ENCODE assay signal across 26 cellular contexts in the genomic region with DNA sequence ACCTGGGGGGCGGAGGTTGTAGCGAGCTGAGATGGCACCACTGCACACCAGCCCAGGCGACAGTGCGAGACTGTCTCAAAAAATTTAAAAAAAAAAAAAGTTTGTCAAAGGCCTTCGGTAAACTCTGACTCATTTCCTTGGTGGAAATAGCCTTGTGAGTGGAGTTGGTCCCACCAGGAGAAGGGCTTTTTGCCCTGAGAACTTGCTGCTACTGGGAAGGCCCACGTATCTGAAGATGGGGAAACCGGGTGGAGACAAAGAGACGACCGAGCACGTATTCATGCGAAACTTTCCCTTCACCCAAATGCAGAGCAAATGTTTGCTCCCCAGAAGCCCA. TPM values are rescaled to one million over a fixed set of nuclear protein-coding genes. Genes with fewer than 3 reads are reported as not detected.
A peak's percentile ranks its signal among the peaks of the same experiment; 100 is the strongest.
DNase-seq lines count a peak whose midpoint lies in the region; ATAC-seq and TF ChIP-seq lines count a peak whose summit lies in the region.
"Had no signal": no experiment of that assay in that cellular context is flagged by ENCODE, and none has a peak within 500 bp of the region (broad histone marks: within the 10 kb centered on the region; RNA-seq: fewer than 3 reads in every experiment).

No MANE protein-coding gene starts in this region.

- no peak for DNase-seq in brain microvascular endothelial cell
- no peak for DNase-seq in hepatocyte (ENCODE audit: low spot score)
- no peak for DNase-seq in NCI-H526 (lab: John Stamatoyannopoulos, UW)
- DNase-seq in cardiac septum (ENCODE audit: low spot score) = no peak
- no peak for DNase-seq in SHP77 treated with DMSO at 0.1 percent for 48 hours (lab: John Stamatoyannopoulos, UW)
- DNase-seq: activated CD4-positive, alpha-beta memory T cell treated with anti-CD3 and anti-CD28 coated beads for 36 hours; activated CD4-positive, CD25-positive, alpha-beta regulatory T cell; activated effector memory CD4-positive, alpha-beta T cell treated with anti-CD3 and anti-CD28 coated beads, Interleukin-2, amount 50 U/mL, for 16 hours; activated naive CD8-positive, alpha-beta T cell treated with anti-CD3 and anti-CD28 coated beads, Interleukin-2, amount 50 U/mL, for 24 hours; CD4-positive, alpha-beta memory T cell; GF-D8; HCEC 1CT; mesendoderm; naive B cell; NCI-H2171; NCI-H69; occipital lobe; RPMI8226; T-helper 9 cell; uterus had no signal

- H4K20me1 ChIP-seq in KMS-11 (ENCODE audit: insufficient read depth) (no peaks in the 10 kb centered on the region), hepatocyte (ENCODE audit: insufficient read depth, poor library complexity, severe bottlenecking) (no peaks in the 10 kb centered on the region)

- H2AFZ ChIP-seq in KMS-11 (ENCODE audit: low read depth) (no peak overlapping the region), hepatocyte (no peak overlapping the region)

- H3K9me3 ChIP-seq in hepatocyte (ENCODE audit: low read depth) = no peaks in the 10 kb centered on the region
- H3K9me3 ChIP-seq in subcutaneous abdominal adipose tissue (ENCODE audit: control insufficient read depth in 5 of 5, low read length in 5 of 5) = no peaks in the 10 kb centered on the region
- H3K9me3 ChIP-seq: breast epithelium, gastroesophageal sphincter, uterus had no signal

- H3K79me2 ChIP-seq in KMS-11 (ENCODE audit: insufficient read depth, low read depth) (no peaks in the 10 kb centered on the region), hepatocyte (peaks cover 48% of the 10 kb centered on the region)

- H3K27ac ChIP-seq in KMS-11 (peak overlapping the region; percentile 76), brain microvascular endothelial cell (peak overlapping the region; percentile 3), hepatocyte (peak overlapping the region; percentile 84), subcutaneous abdominal adipose tissue (ENCODE audit: low read depth, low read length) (peak overlapping the region; percentile 82)
- H3K27ac ChIP-seq: breast epithelium, uterus had no signal

- 81% methylated on average over 11 of the region's 11 CpGs for WGBS in hepatocyte (ENCODE audit: low lambda C conversion rate, missing lambda C conversion rate)

- intact Hi-C loops in cardiac septum (cut with DNase I) = no loop called here

- TF ChIP-seq CTCF in KMS-11 (conservative IDR thresholded peaks at IDR 0.05; ENCODE audit: low read depth, low read length) (no peak), brain microvascular endothelial cell (IDR thresholded peaks at IDR 0.05; ENCODE audit: low read depth, low read length, missing control alignments) (no peak), hepatocyte (IDR thresholded peaks at IDR 0.05; ENCODE audit: poor library complexity) (no peak)

- H3K27me3 ChIP-seq in KMS-11 (ENCODE audit: insufficient read depth, low read depth) (no peaks in the 10 kb centered on the region), brain microvascular endothelial cell (replicated peaks) (no peaks in the 10 kb centered on the region), hepatocyte (no peaks in the 10 kb centered on the region), subcutaneous abdominal adipose tissue (ENCODE audit: control insufficient read depth in 5 of 5, insufficient read depth in 4 of 5, low read length in 5 of 5) (no peaks in the 10 kb centered on the region)
- H3K27me3 ChIP-seq: breast epithelium, gastroesophageal sphincter, uterus had no signal

- in situ Hi-C loops in brain microvascular endothelial cell (cut with HindIII; ENCODE audit: low pct_ligation_motif_present, low sequenced_read_pairs) = no loop called here

- no peaks in the 10 kb centered on the region for H3K9me2 ChIP-seq in hepatocyte (replicated peaks; ENCODE audit: insufficient read depth)

- no peaks in the 10 kb centered on the region for H3K36me3 ChIP-seq in KMS-11 (ENCODE audit: insufficient read depth)
- no peaks in the 10 kb centered on the region for H3K36me3 ChIP-seq in brain microvascular endothelial cell (replicated peaks)
- no peaks in the 10 kb centered on the region for H3K36me3 ChIP-seq in hepatocyte (replicated peaks; ENCODE audit: insufficient read depth, low read depth)
- peaks cover 3 to 8% (median 8%) of the 10 kb centered on the region in 5 donors for H3K36me3 ChIP-seq in subcutaneous abdominal adipose tissue (ENCODE audit: control insufficient read depth in 5 of 5, insufficient read depth in 5 of 5, low read length in 5 of 5)
- H3K36me3 ChIP-seq: breast epithelium, uterus had no signal

- peaks cover 50% of the 10 kb centered on the region for H3K4me1 ChIP-seq in KMS-11 (ENCODE audit: low read depth, poor library complexity, severe bottlenecking)
- H3K4me1 ChIP-seq in hepatocyte (ENCODE audit: insufficient read depth) = peaks cover 62% of the 10 kb centered on the region
- peaks cover 2 to 61% (median 53%) of the 10 kb centered on the region in 5 donors for H3K4me1 ChIP-seq in subcutaneous abdominal adipose tissue (ENCODE audit: control insufficient read depth in 5 of 5, insufficient read depth in 5 of 5, low read length in 5 of 5)

- no peak overlapping the region for H3K4me3 ChIP-seq in KMS-11 (IDR thresholded peaks at IDR 0.05; ENCODE audit: insufficient read depth, low read depth, low read length)
- H3K4me3 ChIP-seq in brain microvascular endothelial cell (ENCODE audit: low read depth, low read length) = no peak overlapping the region
- H3K4me3 ChIP-seq in hepatocyte = no peak overlapping the region
- no peak overlapping the region for H3K4me3 ChIP-seq in subcutaneous abdominal adipose tissue (ENCODE audit: low read depth in 1 of 5, low read length in 5 of 5)
- H3K4me3 ChIP-seq: breast epithelium, gastroesophageal sphincter, K562, uterus had no signal

- peak overlapping the region; percentile 63 for H3K4me2 ChIP-seq in KMS-11
- H3K4me2 ChIP-seq in hepatocyte = peak overlapping the region; percentile 21

- ATAC-seq in HG03457 (IDR thresholded peaks at IDR 0.05; ENCODE audit: unreplicated experiment) = no peak
- ATAC-seq: activated naive CD8-positive, alpha-beta T cell treated with anti-CD3 and anti-CD28 coated beads, Interleukin-2, amount 50 U/mL, for 24 hours; K562 had no signal

- peak overlapping the region; percentile 31; the same call in 1 of the 2 replicates for H3K9ac ChIP-seq in KMS-11
- H3K9ac ChIP-seq in subcutaneous abdominal adipose tissue (ENCODE audit: low read length in 5 of 5) = no peak overlapping the region

RNA-seq across cellular contexts. Expression of a gene that starts 51.7 kb away (rescaled TPM):
- 14.0 and 14.8 TPM in 2 replicates for total RNA-seq in hepatocyte
- 13.1 and 14.3 TPM in 2 replicates for polyA plus RNA-seq in hepatocyte
- 3.2 TPM for total RNA-seq in cardiac septum

Comparison
In these comparisons a context has a peak if more than half of its experiments do, and no peak if none do; other contexts are left out.
1. H3K27ac ChIP-seq: peak in every context shown above with its lines; median percentile 84 in hepatocyte; 82 in subcutaneous abdominal adipose tissue; 76 in KMS-11; 3 in brain microvascular endothelial cell.